ENCODE assay signal across 8 cellular contexts in genomic region chr14:101972126-101972785, GRCh38. TPM values are rescaled to one million over a fixed set of nuclear protein-coding genes. Genes with fewer than 3 reads are reported as not detected.
DNase-seq lines count a peak whose midpoint lies in the region; ATAC-seq and TF ChIP-seq lines count a peak whose summit lies in the region.

No MANE protein-coding gene starts in this region.

- peak overlapping the region; percentile 13 to 79 (median 70) for H3K27ac ChIP-seq in heart left ventricle

- TF ChIP-seq CTCF in heart left ventricle (IDR thresholded peaks at IDR 0.05) = no peak

- TF ChIP-seq EP300 in Ishikawa (IDR thresholded peaks at IDR 0.05; ENCODE audit: borderline replicate concordance) = no peak

- DNase-seq in AML-193 (lab: John Stamatoyannopoulos, UW) (peak; percentile 22 to 24), adipocyte (ENCODE audit: low read depth) (peak; percentile 99), heart left ventricle (peak; percentile 78 to 90 (median 85)), putamen (ENCODE audit: low spot score) (peak; percentile 82)

- peaks cover 49% of the 10 kb centered on the region for H3K4me1 ChIP-seq in adipocyte (ENCODE audit: control insufficient read depth, insufficient read depth, low read length)
- H3K4me1 ChIP-seq in heart left ventricle = peaks cover 8 to 70% (median 48%) of the 10 kb centered on the region in 12 donors

- WGBS in heart left ventricle, 4 donors = 7 to 24% (median 9%) methylated on average over 9 of the region's 9 CpGs

- no peaks in the 10 kb centered on the region for H3K9me3 ChIP-seq in adipocyte (ENCODE audit: control insufficient read depth, low read length)
- no peaks in the 10 kb centered on the region for H3K9me3 ChIP-seq in heart left ventricle

- ATAC-seq in heart left ventricle (peak; percentile 95 to 100 (median 99)), GM18861 (IDR thresholded peaks at IDR 0.05; ENCODE audit: unreplicated experiment) (no peak), HG03045 (IDR thresholded peaks at IDR 0.05; ENCODE audit: unreplicated experiment) (no peak), HG03354 (IDR thresholded peaks at IDR 0.05; ENCODE audit: poor library complexity, severe bottlenecking, unreplicated experiment) (no peak)

- peak overlapping the region; percentile 72 for H3K4me3 ChIP-seq in adipocyte (ENCODE audit: low read length)
- peak overlapping the region in 4 of 12 donors; percentile 4 to 37 (median 16) for H3K4me3 ChIP-seq in heart left ventricle

- no peak for TF ChIP-seq RAD21 in Ishikawa (IDR thresholded peaks at IDR 0.05; ENCODE audit: low read depth)

- TF ChIP-seq POLR2A in heart left ventricle (IDR thresholded peaks at IDR 0.05) = no peak

- H3K9ac ChIP-seq in adipocyte (ENCODE audit: low read length) = peak overlapping the region; percentile 84

- intact Hi-C loops in heart left ventricle (cut with DNase I) = loop anchor here in 1 of 10 donors (5.0 kb wide), 1 partner anchor 70 kb away; no protein-coding TSS in a partner anchor

- peaks cover 18% of the 10 kb centered on the region for H3K36me3 ChIP-seq in adipocyte (ENCODE audit: control insufficient read depth, insufficient read depth, low read length, severe bottlenecking)
- peaks cover 0 to 44% (median 22%) of the 10 kb centered on the region in 9 donors for H3K36me3 ChIP-seq in heart left ventricle

- H3K27me3 ChIP-seq in adipocyte (replicated peaks; ENCODE audit: control insufficient read depth, insufficient read depth, low read length) (no peaks in the 10 kb centered on the region), heart left ventricle (no peaks in the 10 kb centered on the region)

TF ChIP-seq in Ishikawa, 13 proteins besides CTCF, POLR2A, EP300 and RAD21:
- TF ChIP-seq TEAD4 (IDR thresholded peaks at IDR 0.05) (peak; percentile 56; the same call in 1 of the 2 replicates), USF1 (IDR thresholded peaks at IDR 0.05) (no peak), TAF1 (IDR thresholded peaks at IDR 0.05; ENCODE audit: low read depth) (no peak), NFIC (IDR thresholded peaks at IDR 0.05) (0 out of 2 replicates have a peak, but pooled peaks have one; percentile 5), FOXM1 (IDR thresholded peaks at IDR 0.05; ENCODE audit: borderline replicate concordance, low read depth) (no peak), MAX (IDR thresholded peaks at IDR 0.05) (peak; percentile 48; the same call in 1 of the 2 replicates), ZBTB7A (IDR thresholded peaks at IDR 0.05; ENCODE audit: low read depth) (no peak), EGR1 (IDR thresholded peaks at IDR 0.05) (no peak), CEBPB (IDR thresholded peaks at IDR 0.05) (no peak), YY1 (IDR thresholded peaks at IDR 0.05; ENCODE audit: low read depth) (no peak), TCF12 (IDR thresholded peaks at IDR 0.05; ENCODE audit: low read depth) (no peak), CREB1 (IDR thresholded peaks at IDR 0.05; ENCODE audit: low read depth) (no peak)
TF ChIP-seq in Ishikawa: peak in this region for 3.

RNA-seq across cellular contexts. Expression of gene DYNC1H1, which starts 7.9 kb away (rescaled TPM):
- total RNA-seq in heart left ventricle = 100 to 1,000 TPM; 291 to 942 (median 603) TPM
- polyA plus RNA-seq in heart left ventricle = 100 to 1,000 TPM; 164 to 259 TPM

Comparison
In these comparisons a context has a peak if more than half of its experiments do, and no peak if none do; other contexts are left out.
1. DNase-seq: peak in every context shown above with its lines; median percentile 99 in adipocyte; 85 in heart left ventricle; 82 in putamen; 23 in AML-193.
2. ATAC-seq: peak in heart left ventricle (4 of 4); none in GM18861 (single experiment), HG03045 (single experiment) and HG03354 (single experiment).